Comparison of ENCODE assay signal across 8 cellular contexts in genomic region chr17:1829189-1829578, GRCh38. TPM values are rescaled to one million over a fixed set of nuclear protein-coding genes. Genes with fewer than 3 reads are reported as not detected.
DNase-seq lines count a peak whose midpoint lies in the region; ATAC-seq and TF ChIP-seq lines count a peak whose summit lies in the region.

No MANE protein-coding gene starts in this region.

- H3K36me3 ChIP-seq in BE2C (no peaks in the 10 kb centered on the region), Peyer's patch (peaks cover 0 to 33% (median 0%) of the 10 kb centered on the region in 3 donors), endodermal cell (ENCODE audit: control insufficient read depth, insufficient read depth, low read length) (peaks cover 40% of the 10 kb centered on the region)
- H3K36me3 ChIP-seq in naive thymus-derived CD4-positive, alpha-beta T cell (ENCODE audit: control insufficient read depth in 2 of 3, insufficient read depth in 3 of 3, low read length in 3 of 3), result peaks cover 0 to 13% (median 2%) of the 10 kb centered on the region in 3 experiments

- CTCF ChIA-PET in naive thymus-derived CD4-positive, alpha-beta T cell (lab: Charles Lee), result interaction anchor here (1.5 kb wide), 1 partner anchor 107 kb away, joined by 7 read pairs; no protein-coding TSS in a partner anchor

- POLR2A ChIA-PET in naive thymus-derived CD4-positive, alpha-beta T cell (lab: Charles Lee), result interaction anchor here (0.6 to 2.2 kb wide), 12 partner anchors 9 to 507 kb away, joined by 3 to 8 read pairs (median 3); partner anchors contain the start of genes PRPF8, RILP and TSR1

- intact Hi-C loops in naive thymus-derived CD4-positive, alpha-beta T cell (cut with micrococcal nuclease), result loop anchor here in 1 of 2 donors (1.0 to 5.0 kb wide), 5 partner anchors 104 to 572 kb away; partner anchors contain the start of genes DPH1, MNT, OVCA2 and WDR81

- H3K27me3 Mint-ChIP-seq in endodermal cell (ENCODE audit: insufficient read depth), result no peaks in the 10 kb centered on the region
- no peaks in the 10 kb centered on the region for H3K27me3 Mint-ChIP-seq in naive thymus-derived CD4-positive, alpha-beta T cell

- no peaks in the 10 kb centered on the region for H3K9me3 ChIP-seq in BE2C
- no peaks in the 10 kb centered on the region for H3K9me3 ChIP-seq in Peyer's patch
- no peaks in the 10 kb centered on the region for H3K9me3 ChIP-seq in endodermal cell (ENCODE audit: control insufficient read depth, low read length)
- no peaks in the 10 kb centered on the region for H3K9me3 ChIP-seq in naive thymus-derived CD4-positive, alpha-beta T cell (ENCODE audit: control insufficient read depth in 2 of 3, low read length in 3 of 3)

- no peaks in the 10 kb centered on the region for H3K9me3 Mint-ChIP-seq in endodermal cell
- peaks cover 0 to 2% (median 0%) of the 10 kb centered on the region in 11 donors for H3K9me3 Mint-ChIP-seq in naive thymus-derived CD4-positive, alpha-beta T cell

- no peak for DNase-seq in BE2C
- DNase-seq in Peyer's patch, result peak in 1 of 3 donors; percentile 52
- DNase-seq in endodermal cell, result no peak
- DNase-seq in naive thymus-derived CD4-positive, alpha-beta T cell, result peak in 2 of 9 donors; percentile 8 to 33
- no peak for DNase-seq in activated gamma-delta T cell treated with Interleukin-2 at 50 U/mL for 16 hours
- no peak for DNase-seq in NCI-H1436 treated with DMSO at 0.1 percent for 48 hours (lab: John Stamatoyannopoulos, UW)

- H3K4me3 Mint-ChIP-seq in endodermal cell, result peak overlapping the region; percentile 86
- peak overlapping the region; percentile 76 to 100 (median 94) for H3K4me3 Mint-ChIP-seq in naive thymus-derived CD4-positive, alpha-beta T cell

- no peak for TF ChIP-seq CTCF in BE2C (IDR thresholded peaks at IDR 0.05; ENCODE audit: low read depth, low read length)
- no peak for TF ChIP-seq CTCF in Peyer's patch (IDR thresholded peaks at IDR 0.05)
- no peak for TF ChIP-seq CTCF in endodermal cell (conservative IDR thresholded peaks at IDR 0.05)

- H3K9ac ChIP-seq in endodermal cell (ENCODE audit: extremely low read depth, low read length, poor library complexity, severe bottlenecking), result peak overlapping the region; percentile 67

- H3K27me3 ChIP-seq in BE2C, result no peaks in the 10 kb centered on the region
- H3K27me3 ChIP-seq in Peyer's patch, result no peaks in the 10 kb centered on the region
- no peaks in the 10 kb centered on the region for H3K27me3 ChIP-seq in endodermal cell (ENCODE audit: control insufficient read depth, insufficient read depth, low read length, poor library complexity, severe bottlenecking)
- H3K27me3 ChIP-seq in naive thymus-derived CD4-positive, alpha-beta T cell (ENCODE audit: control insufficient read depth in 2 of 2, insufficient read depth in 2 of 2, low read length in 2 of 2), result no peaks in the 10 kb centered on the region

- H3K27ac Mint-ChIP-seq in endodermal cell, result peak overlapping the region; percentile 79
- peak overlapping the region in 8 of 9 donors; percentile 48 to 95 (median 86) for H3K27ac Mint-ChIP-seq in naive thymus-derived CD4-positive, alpha-beta T cell

- H3K4me1 ChIP-seq in BE2C (no peaks in the 10 kb centered on the region), Peyer's patch (peaks cover 0 to 16% (median 8%) of the 10 kb centered on the region in 4 donors), endodermal cell (ENCODE audit: control insufficient read depth, insufficient read depth, low read length) (no peaks in the 10 kb centered on the region)
- peaks cover 18 to 22% of the 10 kb centered on the region in 2 donors for H3K4me1 ChIP-seq in naive thymus-derived CD4-positive, alpha-beta T cell (ENCODE audit: control insufficient read depth in 2 of 2, insufficient read depth in 2 of 2, low read length in 2 of 2)

- H3K4me3 ChIP-seq in BE2C (ENCODE audit: low read depth, low read length) (peak overlapping the region; percentile 80), Peyer's patch (peak overlapping the region; percentile 75 to 99 (median 88)), endodermal cell (ENCODE audit: low read length) (peak overlapping the region; percentile 95)
- peak overlapping the region; percentile 82 for H3K4me3 ChIP-seq in naive thymus-derived CD4-positive, alpha-beta T cell (ENCODE audit: low read length)

- 3 to 7% methylated on average over 8 to 13 of the region's 13 CpGs for WGBS in endodermal cell (ENCODE audit: insufficient coverage in 1 of 2, insufficient read length in 1 of 2), 2 experiments

- peaks cover 30% of the 10 kb centered on the region for H3K36me3 Mint-ChIP-seq in endodermal cell (ENCODE audit: low read depth)
- H3K36me3 Mint-ChIP-seq in naive thymus-derived CD4-positive, alpha-beta T cell, result peaks cover 7 to 31% (median 15%) of the 10 kb centered on the region in 5 donors

- H3K27ac ChIP-seq in Peyer's patch (peak overlapping the region; percentile 85 to 95 (median 88)), endodermal cell (ENCODE audit: low read depth, low read length) (no peak overlapping the region)
- H3K27ac ChIP-seq in naive thymus-derived CD4-positive, alpha-beta T cell (ENCODE audit: low read depth, low read length), result peak overlapping the region; percentile 86

- peak; percentile 3 for ATAC-seq in GM21515 (IDR thresholded peaks at IDR 0.05; ENCODE audit: unreplicated experiment)
- ATAC-seq in naive thymus-derived CD4-positive, alpha-beta T cell, result no peak
- no peak for ATAC-seq in GM21825 (IDR thresholded peaks at IDR 0.05; ENCODE audit: unreplicated experiment)

- no peak for TF ChIP-seq POLR2A in Peyer's patch (IDR thresholded peaks at IDR 0.05)

- peaks cover 11% of the 10 kb centered on the region for H3K4me1 Mint-ChIP-seq in endodermal cell
- peaks cover 36 to 75% (median 62%) of the 10 kb centered on the region in 7 donors for H3K4me1 Mint-ChIP-seq in naive thymus-derived CD4-positive, alpha-beta T cell

RNA-seq across cellular contexts. Expression of gene SMYD4, which starts 0.5 kb away (rescaled TPM):
- 4.3 TPM for polyA plus RNA-seq in BE2C (2012; ENCODE audit: insufficient read depth, insufficient read length, low read depth)
- total RNA-seq in Peyer's patch (10 to 100 TPM; 31.2 to 42.1 (median 39.8) TPM), endodermal cell (10 to 100 TPM; 31.6 to 36.8 TPM)
- 15.1 TPM for polyA plus RNA-seq in endodermal cell (2013, experiment 1 of 2)
- polyA plus RNA-seq in endodermal cell (2013, experiment 2 of 2), result 13.0 TPM
- total RNA-seq in naive thymus-derived CD4-positive, alpha-beta T cell, result 10 to 100 TPM; 19.8 to 38.4 (median 32.5) TPM
- 10 to 100 TPM in 1 of 2 donors, 1 to 10 TPM in 1; 9.7 to 18.0 TPM for polyA plus RNA-seq in naive thymus-derived CD4-positive, alpha-beta T cell

RNA-seq across cellular contexts. Expression of gene RPA1, which starts 0.6 kb away (rescaled TPM):
- polyA plus RNA-seq in BE2C (2012; ENCODE audit: insufficient read depth, insufficient read length, low read depth), result 67.9 TPM
- total RNA-seq in Peyer's patch, result 10 to 100 TPM; 17.2 to 32.2 (median 26.0) TPM
- total RNA-seq in endodermal cell, result 100 to 1,000 TPM; 190 to 249 TPM
- polyA plus RNA-seq in endodermal cell (2013, experiment 1 of 2), result 89.8 TPM
- 80.9 TPM for polyA plus RNA-seq in endodermal cell (2013, experiment 2 of 2)
- total RNA-seq in naive thymus-derived CD4-positive, alpha-beta T cell, result 100 to 1,000 TPM in 3 of 5 experiments, 10 to 100 TPM in 2; 57.8 to 264 (median 110) TPM
- polyA plus RNA-seq in naive thymus-derived CD4-positive, alpha-beta T cell, result 10 to 100 TPM; 80.0 to 85.2 TPM
